In genomic region chr22:24350627-24351026, GRCh38 we compare ENCODE assay signal across 20 cellular contexts.
"Had no signal": no experiment of that assay in that cellular context is flagged by ENCODE, and none has a peak within 500 bp of the region (broad histone marks: within the 10 kb centered on the region; RNA-seq: fewer than 3 reads in every experiment).

No MANE protein-coding gene starts in this region.

- H3K9me3 ChIP-seq: esophagus squamous epithelium, gastrocnemius medialis, lower lobe of right lung had no signal

- H3K4me3 Mint-ChIP-seq: mesothelial cell of epicardium, naive B cell had no signal

- H3K27me3 Mint-ChIP-seq: naive B cell had no signal

- DNase-seq: dermis blood vessel endothelial cell; dorsolateral prefrontal cortex; effector CD4-positive, alpha-beta T cell; effector memory CD4-positive, alpha-beta T cell; esophagus squamous epithelium; foreskin fibroblast; foreskin melanocyte; gastrocnemius medialis; glutamatergic neuron; head of caudate nucleus; heart right ventricle; hippocampal formation; left cardiac atrium; left lung; lower lobe of right lung; mesenchymal stem cell; mucosa of descending colon; naive B cell had no signal

- H3K4me3 ChIP-seq: coronary artery, dorsolateral prefrontal cortex, esophagus squamous epithelium, gastrocnemius medialis, heart right ventricle, left lung, lower lobe of right lung, mucosa of descending colon had no signal

- H3K27me3 ChIP-seq: dorsolateral prefrontal cortex, esophagus squamous epithelium, gastrocnemius medialis, heart right ventricle, left lung had no signal

- ATAC-seq: gastrocnemius medialis, left cardiac atrium, left lung, lower lobe of right lung, mucosa of descending colon had no signal

- H3K4me1 ChIP-seq: esophagus squamous epithelium, lower lobe of right lung had no signal

- H3K27ac ChIP-seq: coronary artery, dorsolateral prefrontal cortex, esophagus squamous epithelium, gastrocnemius medialis, heart right ventricle, left lung, lower lobe of right lung had no signal
